10 cellular contexts compared by ENCODE assay signal in genomic region chr12:27595231-27595642, GRCh38.
DNase-seq lines count a peak whose midpoint lies in the region; ATAC-seq and TF ChIP-seq lines count a peak whose summit lies in the region.
"Had no signal": no experiment of that assay in that cellular context is flagged by ENCODE, and none has a peak within 500 bp of the region (broad histone marks: within the 10 kb centered on the region; RNA-seq: fewer than 3 reads in every experiment).

No MANE protein-coding gene starts in this region.

- H3K36me3 Mint-ChIP-seq in HFFc6 (ENCODE audit: low read depth), result peaks cover 52% of the 10 kb centered on the region
- peaks cover 0 to 36% (median 26%) of the 10 kb centered on the region in 5 donors for H3K36me3 Mint-ChIP-seq in naive thymus-derived CD4-positive, alpha-beta T cell

- H3K4me3 Mint-ChIP-seq in HFFc6, result peak overlapping the region; percentile 65
- H3K4me3 Mint-ChIP-seq in naive thymus-derived CD4-positive, alpha-beta T cell, result no peak overlapping the region
- H3K4me3 Mint-ChIP-seq: activated naive CD8-positive, alpha-beta T cell treated with anti-CD3 and anti-CD28 coated beads for 36 hours had no signal

- H3K27me3 ChIP-seq in skeletal muscle tissue (ENCODE audit: control insufficient read depth in 3 of 3, insufficient read depth in 3 of 3, low read length in 3 of 3), result no peaks in the 10 kb centered on the region
- H3K27me3 ChIP-seq in naive thymus-derived CD4-positive, alpha-beta T cell (ENCODE audit: control insufficient read depth in 2 of 2, insufficient read depth in 2 of 2, low read length in 2 of 2), result no peaks in the 10 kb centered on the region
- H3K27me3 ChIP-seq: neutrophil had no signal

- H3K4me1 ChIP-seq in skeletal muscle tissue (ENCODE audit: control insufficient read depth in 3 of 3, insufficient read depth in 3 of 3, low read length in 3 of 3), result peaks cover 3 to 9% (median 5%) of the 10 kb centered on the region in 3 donors
- H3K4me1 ChIP-seq in naive thymus-derived CD4-positive, alpha-beta T cell (ENCODE audit: control insufficient read depth in 2 of 2, insufficient read depth in 2 of 2, low read length in 2 of 2), result no peaks in the 10 kb centered on the region

- H3K4me3 ChIP-seq in cardiac fibroblast (replicated peaks in 1 of 2; ENCODE audit: low read depth in 2 of 2, low read length in 2 of 2) (no peak overlapping the region), skeletal muscle tissue (ENCODE audit: low read length in 3 of 3) (no peak overlapping the region)
- H3K4me3 ChIP-seq in naive thymus-derived CD4-positive, alpha-beta T cell (ENCODE audit: low read length), result no peak overlapping the region

- peaks cover 85% of the 10 kb centered on the region for H3K4me1 Mint-ChIP-seq in HFFc6 (ENCODE audit: low read depth)
- peaks cover 0 to 5% (median 0%) of the 10 kb centered on the region in 7 donors for H3K4me1 Mint-ChIP-seq in naive thymus-derived CD4-positive, alpha-beta T cell
- H3K4me1 Mint-ChIP-seq: activated naive CD8-positive, alpha-beta T cell treated with anti-CD3 and anti-CD28 coated beads for 36 hours had no signal

- no peaks in the 10 kb centered on the region for H3K9me3 ChIP-seq in skeletal muscle tissue (ENCODE audit: control insufficient read depth in 3 of 3, low read length in 3 of 3)
- H3K9me3 ChIP-seq in naive thymus-derived CD4-positive, alpha-beta T cell (ENCODE audit: control insufficient read depth in 2 of 3, low read length in 3 of 3), result no peaks in the 10 kb centered on the region
- H3K9me3 ChIP-seq: neutrophil had no signal

- peak overlapping the region; percentile 96 for H3K27ac Mint-ChIP-seq in HFFc6
- H3K27ac Mint-ChIP-seq in naive thymus-derived CD4-positive, alpha-beta T cell, result no peak overlapping the region
- H3K27ac Mint-ChIP-seq: activated naive CD8-positive, alpha-beta T cell treated with anti-CD3 and anti-CD28 coated beads for 36 hours had no signal

- peak overlapping the region; percentile 48 for H3K27ac ChIP-seq in skeletal muscle tissue (ENCODE audit: low read depth, low read length)
- no peak overlapping the region for H3K27ac ChIP-seq in naive thymus-derived CD4-positive, alpha-beta T cell (ENCODE audit: low read depth, low read length)
- H3K27ac ChIP-seq: neutrophil had no signal

- CTCF ChIA-PET in naive thymus-derived CD4-positive, alpha-beta T cell (lab: Charles Lee), result no interaction called here

- H3K9me3 Mint-ChIP-seq in HFFc6, result peaks cover 7% of the 10 kb centered on the region
- H3K9me3 Mint-ChIP-seq in naive thymus-derived CD4-positive, alpha-beta T cell, result peaks cover 0 to 16% (median 4%) of the 10 kb centered on the region in 11 donors

- H3K27me3 Mint-ChIP-seq in HFFc6 (ENCODE audit: insufficient read depth), result peaks cover 4% of the 10 kb centered on the region; the same call in 1 of the 2 replicates
- H3K27me3 Mint-ChIP-seq in naive thymus-derived CD4-positive, alpha-beta T cell, result no peaks in the 10 kb centered on the region
- H3K27me3 Mint-ChIP-seq: activated naive CD8-positive, alpha-beta T cell treated with anti-CD3 and anti-CD28 coated beads for 36 hours had no signal

- POLR2A ChIA-PET in naive thymus-derived CD4-positive, alpha-beta T cell (lab: Charles Lee), result no interaction called here

- H3K9ac ChIP-seq in skeletal muscle tissue (ENCODE audit: low read depth in 1 of 3, low read length in 3 of 3), result no peak overlapping the region

- DNase-seq in HFFc6, result peak; percentile 93
- DNase-seq in cardiac fibroblast (ENCODE audit: low read depth in 2 of 2), result peak; percentile 94 to 96
- peak; percentile 40 for DNase-seq in kidney glomerular epithelial cell (lab: John Stamatoyannopoulos, UW)
- DNase-seq in NCI-H526 treated with DMSO at 0.1 percent for 48 hours (lab: John Stamatoyannopoulos, UW), result no peak
- no peak for DNase-seq in naive thymus-derived CD4-positive, alpha-beta T cell
- DNase-seq in COLO668 (lab: John Stamatoyannopoulos, UW; ENCODE audit: unreplicated experiment), result no peak
- DNase-seq: activated naive CD8-positive, alpha-beta T cell treated with anti-CD3 and anti-CD28 coated beads for 36 hours had no signal

- intact Hi-C loops in naive thymus-derived CD4-positive, alpha-beta T cell (cut with micrococcal nuclease), result no loop called here

- H3K36me3 ChIP-seq in skeletal muscle tissue (ENCODE audit: control insufficient read depth in 3 of 3, insufficient read depth in 3 of 3, low read length in 3 of 3), result no peaks in the 10 kb centered on the region
- no peaks in the 10 kb centered on the region for H3K36me3 ChIP-seq in naive thymus-derived CD4-positive, alpha-beta T cell (ENCODE audit: control insufficient read depth in 2 of 3, insufficient read depth in 3 of 3, low read length in 3 of 3)
- H3K36me3 ChIP-seq: neutrophil had no signal

- ATAC-seq in HG02763 (IDR thresholded peaks at IDR 0.05; ENCODE audit: unreplicated experiment), result no peak
- ATAC-seq in naive thymus-derived CD4-positive, alpha-beta T cell, result no peak

- TF ChIP-seq CTCF in HFFc6 (IDR thresholded peaks at IDR 0.05) (no peak), cardiac fibroblast (IDR thresholded peaks at IDR 0.05; ENCODE audit: low read depth, low read length) (no peak)

Comparison
In these comparisons a context has a peak if more than half of its experiments do, and no peak if none do; other contexts are left out.
1. DNase-seq: peak in HFFc6 (single experiment), cardiac fibroblast (2 of 2) and kidney glomerular epithelial cell (single experiment); none in NCI-H526 treated with DMSO at 0.1 percent for 48 hours (single experiment), naive thymus-derived CD4-positive, alpha-beta T cell (0 of 9) and COLO668 (single experiment).